In the genomic region with DNA sequence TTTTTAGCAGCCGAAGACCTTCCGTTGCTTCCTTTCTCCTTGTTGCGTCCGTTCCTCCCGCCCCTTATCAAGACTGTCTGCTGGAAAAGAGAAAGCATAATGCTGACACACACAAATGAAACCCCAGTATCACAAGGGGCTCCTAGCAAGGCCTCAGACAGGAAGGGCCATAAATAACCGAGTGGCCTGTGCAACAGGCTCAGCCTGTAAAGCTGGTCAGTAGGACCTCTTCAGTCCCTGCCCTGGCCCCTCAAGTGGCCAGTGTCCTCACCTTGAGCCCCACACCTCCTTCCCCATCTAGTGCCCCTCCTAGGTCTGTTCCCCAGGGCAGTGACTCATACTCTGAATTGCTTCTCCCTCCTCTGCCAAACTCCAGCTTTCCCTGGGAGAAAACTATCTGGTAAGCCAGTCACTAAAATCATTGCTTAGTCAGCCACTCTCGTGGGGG, we compare ENCODE assay signal across 10 cellular contexts.
DNase-seq lines count a peak whose midpoint lies in the region; ATAC-seq and TF ChIP-seq lines count a peak whose summit lies in the region.
"Had no signal": no experiment of that assay in that cellular context is flagged by ENCODE, and none has a peak within 500 bp of the region (broad histone marks: within the 10 kb centered on the region; RNA-seq: fewer than 3 reads in every experiment).

No MANE protein-coding gene starts in this region.

- ATAC-seq in PC-3 (peak; percentile 83), HG03432 (IDR thresholded peaks at IDR 0.05; ENCODE audit: unreplicated experiment) (no peak), GM19455 (IDR thresholded peaks at IDR 0.05; ENCODE audit: unreplicated experiment) (no peak)
- ATAC-seq in stimulated activated naive CD8-positive, alpha-beta T cell treated with anti-CD3 and anti-CD28 coated beads, Interleukin-15, amount 100 ng/mL, for 72 hours = no peak
- ATAC-seq: activated CD4-positive, alpha-beta T cell treated with anti-CD3 and anti-CD28 coated beads for 36 hours had no signal

- H3K79me2 ChIP-seq in PC-3 (ENCODE audit: low read length) = no peaks in the 10 kb centered on the region

- no peaks in the 10 kb centered on the region for H3K9me2 ChIP-seq in PC-3 (replicated peaks; ENCODE audit: low read length)

- H3K36me3 ChIP-seq in PC-3 (ENCODE audit: low read depth, low read length) = no peaks in the 10 kb centered on the region

- no peaks in the 10 kb centered on the region for H3K27me3 Mint-ChIP-seq in neural crest cell (ENCODE audit: low read depth)
- H3K27me3 Mint-ChIP-seq in stimulated activated naive CD8-positive, alpha-beta T cell treated with anti-CD3 and anti-CD28 coated beads, Interleukin-15, amount 100 ng/mL, for 72 hours = peaks cover 33% of the 10 kb centered on the region

- 0 out of 2 replicates have a peak overlapping the region, but pooled peaks have one; percentile 13 for H3K27ac ChIP-seq in PC-3 (ENCODE audit: low read length)

- no peaks in the 10 kb centered on the region for H4K20me1 ChIP-seq in PC-3 (ENCODE audit: low read length)

- DNase-seq in AG08396 (ENCODE audit: low spot score) (peak; percentile 56), PC-3 (peak; percentile 69), fibroblast of mammary gland (ENCODE audit: low read depth) (peak; percentile 84), neural crest cell (ENCODE audit: low read depth, low spot score) (no peak)
- no peak for DNase-seq in activated naive CD4-positive, alpha-beta T cell (lab: John Stamatoyannopoulos, UW)
- no peak for DNase-seq in stimulated activated naive CD8-positive, alpha-beta T cell treated with anti-CD3 and anti-CD28 coated beads, Interleukin-15, amount 100 ng/mL, for 72 hours
- DNase-seq: activated CD4-positive, alpha-beta T cell treated with anti-CD3 and anti-CD28 coated beads for 36 hours; CD8-positive, alpha-beta memory T cell had no signal

- intact Hi-C loops in PC-3 (cut with micrococcal nuclease) = no loop called here

- H3K4me2 ChIP-seq in PC-3 (ENCODE audit: low read length) = no peak overlapping the region

- H2AFZ ChIP-seq in PC-3 (ENCODE audit: low read length) = no peak overlapping the region

- H3K4me1 Mint-ChIP-seq in neural crest cell = peaks cover 17% of the 10 kb centered on the region
- no peaks in the 10 kb centered on the region for H3K4me1 Mint-ChIP-seq in stimulated activated naive CD8-positive, alpha-beta T cell treated with anti-CD3 and anti-CD28 coated beads, Interleukin-15, amount 100 ng/mL, for 72 hours
- H3K4me1 Mint-ChIP-seq: activated CD4-positive, alpha-beta T cell treated with anti-CD3 and anti-CD28 coated beads for 36 hours; CD8-positive, alpha-beta memory T cell had no signal

- POLR2A ChIA-PET in PC-3 (lab: Charles Lee; ENCODE audit: unreplicated experiment) = no interaction called here

- no TSS peak for BruUV-seq in PC-3 (replicated peaks; lab: Mats Ljungman, UMichigan)

- H3F3A ChIP-seq in PC-3 (ENCODE audit: low read length, unreplicated experiment) = no peaks in the 10 kb centered on the region

- CTCF ChIA-PET in PC-3 (lab: Charles Lee) = interaction anchor here (0.6 kb wide), 1 partner anchor 34 kb away, joined by 3 read pairs; no protein-coding TSS in a partner anchor

- no peaks in the 10 kb centered on the region for H3K9me3 ChIP-seq in PC-3 (ENCODE audit: low read length)

- peaks cover 29% of the 10 kb centered on the region for H3K4me1 ChIP-seq in PC-3 (ENCODE audit: insufficient read depth, low read length)

- H3K36me3 Mint-ChIP-seq in neural crest cell (ENCODE audit: low read depth) = no peaks in the 10 kb centered on the region
- H3K36me3 Mint-ChIP-seq: CD8-positive, alpha-beta memory T cell had no signal

- no peak overlapping the region for H3K9ac ChIP-seq in PC-3 (ENCODE audit: low read length)

- H3K27ac Mint-ChIP-seq in neural crest cell (ENCODE audit: unreplicated experiment) = peak overlapping the region; percentile 59
- no peak overlapping the region for H3K27ac Mint-ChIP-seq in stimulated activated naive CD8-positive, alpha-beta T cell treated with anti-CD3 and anti-CD28 coated beads, Interleukin-15, amount 100 ng/mL, for 72 hours
- H3K27ac Mint-ChIP-seq: activated CD4-positive, alpha-beta T cell treated with anti-CD3 and anti-CD28 coated beads for 36 hours; CD8-positive, alpha-beta memory T cell had no signal

- H3K4me3 Mint-ChIP-seq in neural crest cell = no peak overlapping the region
- no peak overlapping the region for H3K4me3 Mint-ChIP-seq in stimulated activated naive CD8-positive, alpha-beta T cell treated with anti-CD3 and anti-CD28 coated beads, Interleukin-15, amount 100 ng/mL, for 72 hours
- H3K4me3 Mint-ChIP-seq: activated CD4-positive, alpha-beta T cell treated with anti-CD3 and anti-CD28 coated beads for 36 hours; CD8-positive, alpha-beta memory T cell had no signal

- TF ChIP-seq CTCF in PC-3 (conservative IDR thresholded peaks at IDR 0.05; ENCODE audit: low read depth, low read length) (no peak), fibroblast of mammary gland (conservative IDR thresholded peaks at IDR 0.05; ENCODE audit: control insufficient read depth, insufficient read depth, low read depth, low read length) (no peak), neural crest cell (conservative IDR thresholded peaks at IDR 0.05) (no peak)

- H3K27me3 ChIP-seq in PC-3 (ENCODE audit: low read length) = no peaks in the 10 kb centered on the region

- H3K9me3 Mint-ChIP-seq in neural crest cell = no peaks in the 10 kb centered on the region
- H3K9me3 Mint-ChIP-seq in stimulated activated naive CD8-positive, alpha-beta T cell treated with anti-CD3 and anti-CD28 coated beads, Interleukin-15, amount 100 ng/mL, for 72 hours = no peaks in the 10 kb centered on the region

- no peak overlapping the region for H3K4me3 ChIP-seq in PC-3 (ENCODE audit: low read length)
- no peak overlapping the region for H3K4me3 ChIP-seq in fibroblast of mammary gland (ENCODE audit: control insufficient read depth, low read depth, low read length)

Comparison
In these comparisons a context has a peak if more than half of its experiments do, and no peak if none do; other contexts are left out.
1. DNase-seq: peak in AG08396 (single experiment), PC-3 (single experiment) and fibroblast of mammary gland (single experiment); none in neural crest cell (single experiment), activated naive CD4-positive, alpha-beta T cell (0 of 4) and stimulated activated naive CD8-positive, alpha-beta T cell treated with anti-CD3 and anti-CD28 coated beads, Interleukin-15, amount 100 ng/mL, for 72 hours (0 of 2).